In genomic region chr4:13484749-13485345, GRCh38 we compare ENCODE assay signal across 8 cellular contexts. TPM values are rescaled to one million over a fixed set of nuclear protein-coding genes. Genes with fewer than 3 reads are reported as not detected.
DNase-seq lines count a peak whose midpoint lies in the region; ATAC-seq and TF ChIP-seq lines count a peak whose summit lies in the region.

No MANE protein-coding gene starts in this region.

- no peak for TF ChIP-seq CTCF in epithelial cell of proximal tubule (conservative IDR thresholded peaks at IDR 0.05; ENCODE audit: low read depth, low read length)
- no peak for TF ChIP-seq CTCF in neural crest cell (conservative IDR thresholded peaks at IDR 0.05)

- H3K4me3 ChIP-seq in SK-N-MC, result peak overlapping the region; percentile 78
- peak overlapping the region; percentile 77 for H3K4me3 ChIP-seq in epithelial cell of proximal tubule (ENCODE audit: low read depth, low read length)

- H3K27ac ChIP-seq in SK-N-MC, result no peak overlapping the region

- no peak overlapping the region for H3K9ac ChIP-seq in SK-N-MC (ENCODE audit: insufficient read length)

- no peaks in the 10 kb centered on the region for H3K36me3 Mint-ChIP-seq in neural crest cell (ENCODE audit: low read depth)

- ATAC-seq in GM19351 (IDR thresholded peaks at IDR 0.05; ENCODE audit: unreplicated experiment) (peak; percentile 32), HG03342 (IDR thresholded peaks at IDR 0.05; ENCODE audit: unreplicated experiment) (peak; percentile 33)

- no peaks in the 10 kb centered on the region for H3K9me3 ChIP-seq in SK-N-MC (ENCODE audit: low read depth, low read length)

- DNase-seq in COR-L47 (lab: John Stamatoyannopoulos, UW), result peak; percentile 34
- DNase-seq in SK-N-MC (ENCODE audit: low read depth, low spot score), result no peak
- DNase-seq in epithelial cell of proximal tubule (ENCODE audit: low read depth), result no peak
- no peak for DNase-seq in neural crest cell (ENCODE audit: low read depth, low spot score)
- DNase-seq in Ammon's horn (ENCODE audit: low spot score), result no peak
- no peak for DNase-seq in iPS-NIHi11 (ENCODE audit: low spot score)

- H3K36me3 ChIP-seq in SK-N-MC (ENCODE audit: insufficient read depth, low read length), result no peaks in the 10 kb centered on the region

- peak overlapping the region; percentile 96 for H3K27ac Mint-ChIP-seq in neural crest cell (ENCODE audit: unreplicated experiment)

- peaks cover 35% of the 10 kb centered on the region for H3K4me1 Mint-ChIP-seq in neural crest cell

- H3K9me3 Mint-ChIP-seq in neural crest cell, result peaks cover 4% of the 10 kb centered on the region

- H3K27me3 Mint-ChIP-seq in neural crest cell (ENCODE audit: low read depth), result peaks cover 2% of the 10 kb centered on the region

- peak overlapping the region; percentile 96 for H3K4me3 Mint-ChIP-seq in neural crest cell

RNA-seq across cellular contexts. Expression of gene RAB28, which starts 0.7 kb away (rescaled TPM):
- total RNA-seq in epithelial cell of proximal tubule, result 16.0 and 16.7 TPM in 2 replicates
- total RNA-seq in neural crest cell, result 26.7 and 30.7 TPM in 2 replicates

RNA-seq across cellular contexts. Expression of gene NKX3-2, which starts 59.5 kb away (rescaled TPM):
- total RNA-seq in epithelial cell of proximal tubule, result not detected in 2 replicates
- 3.3 and 4.0 TPM in 2 replicates for total RNA-seq in neural crest cell
